In genomic region chr21:41953831-41954653, GRCh38 we compare ENCODE assay signal across 8 cellular contexts. TPM values are rescaled to one million over a fixed set of nuclear protein-coding genes. Genes with fewer than 3 reads are reported as not detected.
DNase-seq lines count a peak whose midpoint lies in the region; ATAC-seq, FAIRE-seq and TF ChIP-seq lines count a peak whose summit lies in the region.

Gene C2CD2, minus strand, starts transcription at chr21:41954018. Its CDS starts 370 bp downstream, at chr21:41953648.

- no peaks in the 10 kb centered on the region for H3K9me3 ChIP-seq in gastroesophageal sphincter
- no peaks in the 10 kb centered on the region for H3K9me3 ChIP-seq in aorta (ENCODE audit: control insufficient read depth, low read length)

- H3K4me1 Mint-ChIP-seq in activated T-helper 17 cell treated with anti-CD3 and anti-CD28 coated beads, Interleukin-2, amount 50 U/mL, for 72 hours = peaks cover 13% of the 10 kb centered on the region
- peaks cover 32% of the 10 kb centered on the region for H3K4me1 Mint-ChIP-seq in neural crest cell

- TF ChIP-seq EP300 in gastroesophageal sphincter (IDR thresholded peaks at IDR 0.05) = no peak

- WGBS in gastroesophageal sphincter (ENCODE audit: low coverage in 1 of 2), 2 donors = 0 to 75% methylated on average over 1 to 6 of the region's 85 CpGs
- WGBS in aorta, 2 donors = 4 to 7% methylated on average over 45 to 85 of the region's 85 CpGs

- H3K4me3 ChIP-seq in gastroesophageal sphincter = peak within 1 kb of the TSS; percentile 50 to 89
- H3K4me3 ChIP-seq in aorta (ENCODE audit: low read length in 2 of 2) = peak within 1 kb of the TSS; percentile 76 to 78

- TF ChIP-seq CTCF in D721Med (IDR thresholded peaks at IDR 0.05; ENCODE audit: insufficient read depth, missing control alignments) (no peak), gastroesophageal sphincter (IDR thresholded peaks at IDR 0.05) (no peak), neural crest cell (conservative IDR thresholded peaks at IDR 0.05) (no peak)

- peak; percentile 41 to 47 for TF ChIP-seq POLR2A in gastroesophageal sphincter (IDR thresholded peaks at IDR 0.05)

- peaks cover 0 to 2% of the 10 kb centered on the region in 2 donors for H3K36me3 ChIP-seq in gastroesophageal sphincter
- H3K36me3 ChIP-seq in aorta (ENCODE audit: control insufficient read depth in 1 of 2, insufficient read depth in 2 of 2, low read length in 1 of 2) = no peaks in the 10 kb centered on the region

- no peak within 1 kb of the TSS for H3K27ac Mint-ChIP-seq in activated T-helper 17 cell treated with anti-CD3 and anti-CD28 coated beads, Interleukin-2, amount 50 U/mL, for 72 hours
- no peak within 1 kb of the TSS for H3K27ac Mint-ChIP-seq in neural crest cell (ENCODE audit: unreplicated experiment)

- no peaks in the 10 kb centered on the region for H3K27me3 ChIP-seq in gastroesophageal sphincter
- H3K27me3 ChIP-seq in aorta (ENCODE audit: control insufficient read depth in 1 of 2, insufficient read depth in 2 of 2, low read length in 1 of 2) = no peaks in the 10 kb centered on the region

- H3K9me3 Mint-ChIP-seq in activated T-helper 17 cell treated with anti-CD3 and anti-CD28 coated beads, Interleukin-2, amount 50 U/mL, for 72 hours = no peaks in the 10 kb centered on the region
- H3K9me3 Mint-ChIP-seq in neural crest cell = no peaks in the 10 kb centered on the region

- intact Hi-C loops in aorta (cut with DNase I) = loop anchor here (1.0 to 5.0 kb wide), 2 partner anchors 56 to 342 kb away; partner anchors contain the start of gene ZBTB21 (in 1 of the 2)

- H3K27ac ChIP-seq in gastroesophageal sphincter (peak within 1 kb of the TSS in 3 of 4 donors; percentile 79 to 85 (median 83)), aorta (ENCODE audit: low read depth in 1 of 2, low read length in 2 of 2) (peak within 1 kb of the TSS in 1 of 2 donors; percentile 78)

- no peaks in the 10 kb centered on the region for H3K36me3 Mint-ChIP-seq in activated T-helper 17 cell treated with anti-CD3 and anti-CD28 coated beads, Interleukin-2, amount 50 U/mL, for 72 hours (ENCODE audit: low read depth)
- peaks cover 2% of the 10 kb centered on the region for H3K36me3 Mint-ChIP-seq in neural crest cell (ENCODE audit: low read depth)

- peak within 1 kb of the TSS; percentile 47 for H3K4me3 Mint-ChIP-seq in activated T-helper 17 cell treated with anti-CD3 and anti-CD28 coated beads, Interleukin-2, amount 50 U/mL, for 72 hours
- H3K4me3 Mint-ChIP-seq in neural crest cell = peak within 1 kb of the TSS; percentile 77

- FAIRE-seq in D721Med (lab: Jason Lieb, UNC) = no peak

- peak; percentile 88 for DNase-seq in D721Med (ENCODE audit: insufficient read length, low spot score)
- peak; percentile 48 to 65 for DNase-seq in NCI-H1930 (lab: John Stamatoyannopoulos, UW)
- peak; percentile 37 for DNase-seq in neural crest cell (ENCODE audit: low read depth, low spot score)
- DNase-seq in aorta = peak; percentile 83 to 92
- DNase-seq in NCI-H128 (lab: John Stamatoyannopoulos, UW; ENCODE audit: unreplicated experiment) = no peak

- H3K27me3 Mint-ChIP-seq in activated T-helper 17 cell treated with anti-CD3 and anti-CD28 coated beads, Interleukin-2, amount 50 U/mL, for 72 hours = peaks cover 10% of the 10 kb centered on the region
- peaks cover 34% of the 10 kb centered on the region for H3K27me3 Mint-ChIP-seq in neural crest cell (ENCODE audit: low read depth)

- ATAC-seq in GM19395 (IDR thresholded peaks at IDR 0.05; ENCODE audit: unreplicated experiment) = peak; percentile 39
- peak; percentile 54 for ATAC-seq in activated T-helper 17 cell treated with anti-CD3 and anti-CD28 coated beads, Interleukin-2, amount 50 U/mL, for 72 hours (replicated peaks)
- peak; percentile 89 for ATAC-seq in gastroesophageal sphincter
- ATAC-seq in aorta (ENCODE audit: low FRiP score) = peak; percentile 89

- H3K4me1 ChIP-seq in gastroesophageal sphincter (peaks cover 0 to 59% (median 22%) of the 10 kb centered on the region in 3 donors), aorta (ENCODE audit: control insufficient read depth in 1 of 2, insufficient read depth in 2 of 2, low read length in 2 of 2) (no peaks in the 10 kb centered on the region)

RNA-seq across cellular contexts. Expression of gene C2CD2, which starts in this region (rescaled TPM):
- 1 to 10 TPM; 4.6 to 8.2 TPM for total RNA-seq in activated T-helper 17 cell treated with anti-CD3 and anti-CD28 coated beads, Interleukin-2, amount 50 U/mL, for 72 hours
- 10 to 100 TPM; 15.6 to 38.9 (median 18.7) TPM for total RNA-seq in gastroesophageal sphincter
- total RNA-seq in neural crest cell = 12.5 and 13.0 TPM in 2 replicates
- total RNA-seq in aorta = 10 to 100 TPM; 56.8 to 59.8 TPM
- 10 to 100 TPM; 25.5 to 38.9 TPM for polyA plus RNA-seq in aorta

Comparison
In these comparisons a context has a peak if more than half of its experiments do, and no peak if none do; other contexts are left out.
1. ATAC-seq: peak in every context shown above with its lines; median percentile 89 in gastroesophageal sphincter; 89 in aorta; 54 in activated T-helper 17 cell treated with anti-CD3 and anti-CD28 coated beads, Interleukin-2, amount 50 U/mL, for 72 hours; 39 in GM19395.